In genomic region chr19:45793178-45793564, GRCh38 we compare ENCODE assay signal across 8 cellular contexts. TPM values are rescaled to one million over a fixed set of nuclear protein-coding genes. Genes with fewer than 3 reads are reported as not detected.
DNase-seq lines count a peak whose midpoint lies in the region; ATAC-seq, FAIRE-seq and TF ChIP-seq lines count a peak whose summit lies in the region.

No MANE protein-coding gene starts in this region.

- H3K4me1 ChIP-seq in PC-9 (replicated peaks; ENCODE audit: insufficient read depth) (peaks cover 18% of the 10 kb centered on the region), gastrocnemius medialis (peaks cover 28 to 30% of the 10 kb centered on the region in 2 donors)

- no peaks in the 10 kb centered on the region for H3K9me2 ChIP-seq in PC-9 (ENCODE audit: insufficient read depth)

- H4K20me1 ChIP-seq in PC-9 (ENCODE audit: insufficient read depth): no peaks in the 10 kb centered on the region

- no peak for TF ChIP-seq POLR2A in gastrocnemius medialis (IDR thresholded peaks at IDR 0.05)

- peaks cover 14% of the 10 kb centered on the region; the same call in 1 of the 2 replicates for H3F3A ChIP-seq in PC-9 (ENCODE audit: insufficient read depth, low read depth)

- H3K9me3 ChIP-seq in PC-9 (ENCODE audit: insufficient read depth, low read depth) (no peaks in the 10 kb centered on the region), gastrocnemius medialis (no peaks in the 10 kb centered on the region)

- no TSS peak for BruUV-seq in PC-9 (replicated peaks; lab: Mats Ljungman, UMichigan)

- DNase-seq in GM19239 (ENCODE audit: insufficient read length, low spot score) (no peak), PC-9 (no peak), endothelial cell (ENCODE audit: low spot score) (no peak), gastrocnemius medialis (no peak), head of caudate nucleus (no peak), putamen (ENCODE audit: low spot score) (no peak)

- ATAC-seq in gastrocnemius medialis: no peak
- ATAC-seq in GM21367 (IDR thresholded peaks at IDR 0.05; ENCODE audit: unreplicated experiment): no peak
- no peak for ATAC-seq in HG02938 (IDR thresholded peaks at IDR 0.05; ENCODE audit: unreplicated experiment)

- TF ChIP-seq CTCF in PC-9 (conservative IDR thresholded peaks at IDR 0.05) (no peak), endothelial cell (IDR thresholded peaks at IDR 0.05; ENCODE audit: unreplicated experiment) (no peak), gastrocnemius medialis (IDR thresholded peaks at IDR 0.05 in 4 of 5, conservative IDR thresholded peaks at IDR 0.05 in 1 of 5) (no peak)

- intact Hi-C loops in PC-9 (cut with micrococcal nuclease; ENCODE audit: unreplicated experiment) (no loop called here), gastrocnemius medialis (cut with DNase I; ENCODE audit: low total_unique reads) (no loop called here), head of caudate nucleus (cut with DNase I) (no loop called here)

- H3K36me3 ChIP-seq in PC-9 (ENCODE audit: low read depth) (peaks cover 13% of the 10 kb centered on the region), gastrocnemius medialis (peaks cover 0 to 17% of the 10 kb centered on the region in 2 donors)

- FAIRE-seq in GM19239 (lab: Jason Lieb, UNC): peak; percentile 59

- in situ Hi-C loops in gastrocnemius medialis (cut with MboI; ENCODE audit: low sequenced_read_pairs in 4 of 4): no loop called here

- CTCF ChIA-PET in PC-9 (lab: Charles Lee): interaction anchor here (0.6 to 0.7 kb wide), 3 partner anchors 12 to 542 kb away, joined by 3 to 6 read pairs (median 3); no protein-coding TSS in a partner anchor

- no peaks in the 10 kb centered on the region for H3K27me3 ChIP-seq in PC-9 (ENCODE audit: insufficient read depth, low read depth)
- no peaks in the 10 kb centered on the region for H3K27me3 ChIP-seq in gastrocnemius medialis

- 0 out of 2 replicates have a peak overlapping the region, but pooled peaks have one; percentile 9 for H3K4me2 ChIP-seq in PC-9

- peaks cover 21% of the 10 kb centered on the region for H3K27me3 Mint-ChIP-seq in endothelial cell (ENCODE audit: unreplicated experiment)

- H3K27ac Mint-ChIP-seq in endothelial cell (ENCODE audit: unreplicated experiment): peak overlapping the region; percentile 97

- H3K9me3 Mint-ChIP-seq in endothelial cell (ENCODE audit: unreplicated experiment): no peaks in the 10 kb centered on the region

- H3K36me3 Mint-ChIP-seq in endothelial cell (ENCODE audit: low read depth, unreplicated experiment): peaks cover 35% of the 10 kb centered on the region

- peaks cover 27% of the 10 kb centered on the region for H3K4me1 Mint-ChIP-seq in endothelial cell (ENCODE audit: unreplicated experiment)

- no peak overlapping the region for H2AFZ ChIP-seq in PC-9

- H3K79me2 ChIP-seq in PC-9 (ENCODE audit: low read depth): peaks cover 28% of the 10 kb centered on the region

- H3K4me3 ChIP-seq in PC-9: no peak overlapping the region
- peak overlapping the region in 3 of 4 donors; percentile 63 to 69 (median 64) for H3K4me3 ChIP-seq in gastrocnemius medialis

- peak overlapping the region; percentile 92 for H3K4me3 Mint-ChIP-seq in endothelial cell (ENCODE audit: unreplicated experiment)

- POLR2A ChIA-PET in PC-9 (lab: Charles Lee; ENCODE audit: unreplicated experiment): interaction anchor here (0.6 to 1.4 kb wide), 4 partner anchors 10 to 76 kb away, joined by 3 to 15 read pairs (median 5); partner anchors contain the start of gene DMPK

- no peak overlapping the region for H3K27ac ChIP-seq in PC-9
- H3K27ac ChIP-seq in gastrocnemius medialis: peak overlapping the region in 2 of 4 donors; percentile 45 to 47

RNA-seq across cellular contexts. Expression of gene DMWD, which starts 0.5 kb away (rescaled TPM):
- total RNA-seq in PC-9 (2021) (66.7 and 71.1 TPM in 2 replicates), endothelial cell (ENCODE audit: unreplicated experiment) (95.3 TPM), gastrocnemius medialis (100 to 1,000 TPM in 1 of 4 donors, 10 to 100 TPM in 3; 38.6 to 111 (median 56.4) TPM)

RNA-seq across cellular contexts. Expression of gene DMPK, which starts 10.9 kb away (rescaled TPM):
- total RNA-seq in PC-9 (2021) (110 and 132 TPM in 2 replicates), endothelial cell (ENCODE audit: unreplicated experiment) (80.3 TPM), gastrocnemius medialis (100 to 1,000 TPM in 2 of 4 donors, 10 to 100 TPM in 2; 93.0 to 196 (median 116) TPM)

RNA-seq across cellular contexts. Expression of gene RSPH6A, which starts 21.9 kb away (rescaled TPM):
- 0.38 and 0.39 TPM in 2 replicates for total RNA-seq in PC-9 (2021)
- total RNA-seq in endothelial cell (ENCODE audit: unreplicated experiment): 0.28 TPM
- total RNA-seq in gastrocnemius medialis: not detected

RNA-seq across cellular contexts. Expression of gene SIX5, which starts 24.1 kb away (rescaled TPM):
- 27.6 and 31.1 TPM in 2 replicates for total RNA-seq in PC-9 (2021)
- 21.9 TPM for total RNA-seq in endothelial cell (ENCODE audit: unreplicated experiment)
- total RNA-seq in gastrocnemius medialis: 10 to 100 TPM in 2 of 4 donors, 1 to 10 TPM in 2; 8.2 to 12.2 (median 10.1) TPM

RNA-seq across cellular contexts. Expression of gene MEIOSIN, which starts 59.9 kb away (rescaled TPM):
- total RNA-seq in PC-9 (2021) (not detected in 2 replicates), endothelial cell (ENCODE audit: unreplicated experiment) (not detected), gastrocnemius medialis (not detected)
